In genomic region chr9:66952581-66952980, GRCh38 we compare ENCODE assay signal across 15 cellular contexts. TPM values are rescaled to one million over a fixed set of nuclear protein-coding genes. Genes with fewer than 3 reads are reported as not detected.
"Had no signal": no experiment of that assay in that cellular context is flagged by ENCODE, and none has a peak within 500 bp of the region (broad histone marks: within the 10 kb centered on the region; RNA-seq: fewer than 3 reads in every experiment).

No MANE protein-coding gene starts in this region.

RNA-seq across cellular contexts. Expression of gene SPATA31A3, which starts 39.8 kb away (rescaled TPM):
- total RNA-seq: endodermal cell, esophagus mucosa, heart right ventricle, left lobe of liver, liver, lung, mononuclear cell, natural killer cell, omental fat pad, pancreas, posterior vena cava, pulmonary artery endothelial cell, spleen, upper lobe of left lung had no signal
- polyA plus RNA-seq: heart right ventricle, liver, lung, neural cell, pancreas, spleen had no signal
